9 cellular contexts compared by ENCODE assay signal in genomic region chr4:73735231-73735630, GRCh38. TPM values are rescaled to one million over a fixed set of nuclear protein-coding genes. Genes with fewer than 3 reads are reported as not detected.
DNase-seq lines count a peak whose midpoint lies in the region; ATAC-seq and TF ChIP-seq lines count a peak whose summit lies in the region.
"Had no signal": no experiment of that assay in that cellular context is flagged by ENCODE, and none has a peak within 500 bp of the region (broad histone marks: within the 10 kb centered on the region; RNA-seq: fewer than 3 reads in every experiment).

No MANE protein-coding gene starts in this region.

- H3K27ac Mint-ChIP-seq in T-helper 17 cell = no peak overlapping the region
- H3K27ac Mint-ChIP-seq: activated B cell treated with CpG ODN at 0.5 μM for 24 hours had no signal

- TF ChIP-seq EP300 in gastroesophageal sphincter (IDR thresholded peaks at IDR 0.05) = no peak

- no peak overlapping the region for H3K9ac ChIP-seq in fibroblast of lung (ENCODE audit: insufficient read depth, low read length)

- ATAC-seq in GM21576 (IDR thresholded peaks at IDR 0.05; ENCODE audit: unreplicated experiment) = peak; percentile 88
- ATAC-seq in HG03565 (IDR thresholded peaks at IDR 0.05; ENCODE audit: unreplicated experiment) = peak; percentile 94
- no peak for ATAC-seq in T-helper 17 cell
- ATAC-seq in gastroesophageal sphincter = no peak
- no peak for ATAC-seq in aorta (ENCODE audit: low FRiP score)

- H3K4me3 ChIP-seq in fibroblast of lung (replicated peaks in 1 of 4; ENCODE audit: control extremely low read depth in 1 of 4, insufficient read depth in 1 of 4, low read depth in 3 of 4, low read length in 4 of 4) (no peak overlapping the region), gastroesophageal sphincter (no peak overlapping the region), aorta (ENCODE audit: low read length in 2 of 2) (no peak overlapping the region)

- no peak overlapping the region for H3K27ac ChIP-seq in fibroblast of lung (ENCODE audit: insufficient read depth, low read length)
- H3K27ac ChIP-seq in gastroesophageal sphincter = no peak overlapping the region
- no peak overlapping the region for H3K27ac ChIP-seq in aorta (ENCODE audit: low read depth in 1 of 2, low read length in 2 of 2)

- no peaks in the 10 kb centered on the region for H3K36me3 Mint-ChIP-seq in T-helper 17 cell (ENCODE audit: low read depth)

- no peaks in the 10 kb centered on the region for H4K20me1 ChIP-seq in fibroblast of lung (ENCODE audit: control insufficient read depth, extremely low read depth, insufficient read depth, low read length)

- no peak for TF ChIP-seq POLR2A in gastroesophageal sphincter (IDR thresholded peaks at IDR 0.05)

- H3K36me3 ChIP-seq in fibroblast of lung (ENCODE audit: control insufficient read depth, insufficient read depth, low read length) = no peaks in the 10 kb centered on the region
- no peaks in the 10 kb centered on the region for H3K36me3 ChIP-seq in gastroesophageal sphincter
- H3K36me3 ChIP-seq in aorta (ENCODE audit: control insufficient read depth in 1 of 2, insufficient read depth in 2 of 2, low read length in 1 of 2) = no peaks in the 10 kb centered on the region

- H3K79me2 ChIP-seq in fibroblast of lung (ENCODE audit: control insufficient read depth, insufficient read depth, low read length) = no peaks in the 10 kb centered on the region

- intact Hi-C loops in aorta (cut with DNase I) = loop anchor here in 1 of 2 donors (10.0 kb wide), 1 partner anchor 70 kb away; no protein-coding TSS in a partner anchor

- no peak overlapping the region for H3K4me3 Mint-ChIP-seq in T-helper 17 cell
- H3K4me3 Mint-ChIP-seq: activated B cell treated with CpG ODN at 0.5 μM for 24 hours had no signal

- H3K27me3 ChIP-seq in fibroblast of lung (ENCODE audit: control insufficient read depth, insufficient read depth, low read length) (no peaks in the 10 kb centered on the region), gastroesophageal sphincter (no peaks in the 10 kb centered on the region), aorta (ENCODE audit: control insufficient read depth in 1 of 2, insufficient read depth in 2 of 2, low read length in 1 of 2) (no peaks in the 10 kb centered on the region)

- H3K4me1 ChIP-seq in fibroblast of lung (ENCODE audit: control insufficient read depth, extremely low read depth, insufficient read depth, low read length) (peaks cover 5% of the 10 kb centered on the region), gastroesophageal sphincter (peaks cover 0 to 3% (median 1%) of the 10 kb centered on the region in 3 donors), aorta (ENCODE audit: control insufficient read depth in 1 of 2, insufficient read depth in 2 of 2, low read length in 2 of 2) (no peaks in the 10 kb centered on the region)

- H2AFZ ChIP-seq in fibroblast of lung (ENCODE audit: low read length) = no peak overlapping the region

- H3K4me2 ChIP-seq in fibroblast of lung (ENCODE audit: extremely low read depth, insufficient read depth, low read length) = no peak overlapping the region

- no peaks in the 10 kb centered on the region for H3K4me1 Mint-ChIP-seq in T-helper 17 cell

- no peaks in the 10 kb centered on the region for H3K9me3 ChIP-seq in fibroblast of lung (ENCODE audit: control insufficient read depth, insufficient read depth, low read depth, low read length)
- no peaks in the 10 kb centered on the region for H3K9me3 ChIP-seq in T-helper 17 cell (ENCODE audit: control insufficient read depth, low read length, poor library complexity, severe bottlenecking)
- H3K9me3 ChIP-seq in gastroesophageal sphincter = no peaks in the 10 kb centered on the region
- no peaks in the 10 kb centered on the region for H3K9me3 ChIP-seq in aorta (ENCODE audit: control insufficient read depth, low read length)

- peaks cover 6% of the 10 kb centered on the region for H3K27me3 Mint-ChIP-seq in T-helper 17 cell

- TF ChIP-seq CTCF in GM10266 (IDR thresholded peaks at IDR 0.05; ENCODE audit: control insufficient read depth, insufficient read depth, low read depth, missing control alignments) (no peak), fibroblast of lung (conservative IDR thresholded peaks at IDR 0.05 in 1 of 2, IDR thresholded peaks at IDR 0.05 in 1 of 2; ENCODE audit: low read depth in 1 of 2, low read length in 2 of 2) (no peak), gastroesophageal sphincter (IDR thresholded peaks at IDR 0.05) (no peak)

- WGBS in gastroesophageal sphincter (ENCODE audit: low coverage in 1 of 2), 2 donors = 18 to 34% methylated on average over 2 to 3 of the region's 3 CpGs
- 64 to 67% methylated on average over 3 of the region's 3 CpGs for WGBS in aorta, 2 donors

- DNase-seq in GM10266 (ENCODE audit: extremely low spot score) (peak; percentile 33), fibroblast of lung (ENCODE audit: low read depth in 2 of 2) (peak; percentile 56 to 78), T-helper 17 cell (no peak), NCI-H146 treated with DMSO at 0.1 percent for 48 hours (lab: John Stamatoyannopoulos, UW; ENCODE audit: unreplicated experiment) (no peak), aorta (no peak)
- DNase-seq: activated B cell treated with CpG ODN at 0.5 μM for 24 hours had no signal

RNA-seq across cellular contexts. Expression of gene CXCL8, which starts 5.1 kb away (rescaled TPM):
- total RNA-seq in fibroblast of lung (1.3 TPM in 2 replicates), T-helper 17 cell (10 to 100 TPM; 16.2 to 41.3 TPM), gastroesophageal sphincter (1 to 10 TPM in 2 of 4 donors, under 1 TPM in 1, not detected in 1; 0.62 to 1.9 (median 1.2) TPM), aorta (10 to 100 TPM in 1 of 2 donors, 1 to 10 TPM in 1; 7.8 to 12.1 TPM)
- polyA plus RNA-seq in fibroblast of lung (1.2 and 1.4 TPM in 2 replicates), aorta (10 to 100 TPM in 1 of 2 donors, 1 to 10 TPM in 1; 1.3 to 17.9 TPM)
- polyA plus RNA-seq in fibroblast of lung (2012) = 0.82 and 1.5 TPM in 2 replicates
- 3.7 and 4.6 TPM in 2 replicates for polyA minus RNA-seq in fibroblast of lung (ENCODE audit: low replicate concordance)

Comparison
In these comparisons a context has a peak if more than half of its experiments do, and no peak if none do; other contexts are left out.
1. DNase-seq: peak in GM10266 (single experiment) and fibroblast of lung (2 of 2); none in T-helper 17 cell (0 of 3), NCI-H146 treated with DMSO at 0.1 percent for 48 hours (single experiment) and aorta (0 of 2).
2. ATAC-seq: peak in GM21576 (single experiment) and HG03565 (single experiment); none in T-helper 17 cell (single experiment), gastroesophageal sphincter (single experiment) and aorta (single experiment).